In genomic region chr5:83776437-83777031, GRCh38 we compare ENCODE assay signal across 1 cellular context.
TF ChIP-seq lines count a peak whose summit lies in the region.

No MANE protein-coding gene starts in this region.

TF ChIP-seq in WTC11, 78 proteins besides CTCF, POLR2A, EP300 and RAD21 (continued from another document):
- TF ChIP-seq, protein P1, sequence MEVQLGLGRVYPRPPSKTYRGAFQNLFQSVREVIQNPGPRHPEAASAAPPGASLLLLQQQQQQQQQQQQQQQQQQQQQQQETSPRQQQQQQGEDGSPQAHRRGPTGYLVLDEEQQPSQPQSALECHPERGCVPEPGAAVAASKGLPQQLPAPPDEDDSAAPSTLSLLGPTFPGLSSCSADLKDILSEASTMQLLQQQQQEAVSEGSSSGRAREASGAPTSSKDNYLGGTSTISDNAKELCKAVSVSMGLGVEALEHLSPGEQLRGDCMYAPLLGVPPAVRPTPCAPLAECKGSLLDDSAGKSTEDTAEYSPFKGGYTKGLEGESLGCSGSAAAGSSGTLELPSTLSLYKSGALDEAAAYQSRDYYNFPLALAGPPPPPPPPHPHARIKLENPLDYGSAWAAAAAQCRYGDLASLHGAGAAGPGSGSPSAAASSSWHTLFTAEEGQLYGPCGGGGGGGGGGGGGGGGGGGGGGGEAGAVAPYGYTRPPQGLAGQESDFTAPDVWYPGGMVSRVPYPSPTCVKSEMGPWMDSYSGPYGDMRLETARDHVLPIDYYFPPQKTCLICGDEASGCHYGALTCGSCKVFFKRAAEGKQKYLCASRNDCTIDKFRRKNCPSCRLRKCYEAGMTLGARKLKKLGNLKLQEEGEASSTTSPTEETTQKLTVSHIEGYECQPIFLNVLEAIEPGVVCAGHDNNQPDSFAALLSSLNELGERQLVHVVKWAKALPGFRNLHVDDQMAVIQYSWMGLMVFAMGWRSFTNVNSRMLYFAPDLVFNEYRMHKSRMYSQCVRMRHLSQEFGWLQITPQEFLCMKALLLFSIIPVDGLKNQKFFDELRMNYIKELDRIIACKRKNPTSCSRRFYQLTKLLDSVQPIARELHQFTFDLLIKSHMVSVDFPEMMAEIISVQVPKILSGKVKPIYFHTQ (CRISPR knock-in tag; IDR thresholded peaks at IDR 0.05), result no peak
- TF ChIP-seq CBFB (CRISPR knock-in tag; IDR thresholded peaks at IDR 0.05; ENCODE audit: low read depth), result no peak
- no peak for TF ChIP-seq IRF1 (CRISPR knock-in tag; IDR thresholded peaks at IDR 0.05)
- TF ChIP-seq, protein P2, sequence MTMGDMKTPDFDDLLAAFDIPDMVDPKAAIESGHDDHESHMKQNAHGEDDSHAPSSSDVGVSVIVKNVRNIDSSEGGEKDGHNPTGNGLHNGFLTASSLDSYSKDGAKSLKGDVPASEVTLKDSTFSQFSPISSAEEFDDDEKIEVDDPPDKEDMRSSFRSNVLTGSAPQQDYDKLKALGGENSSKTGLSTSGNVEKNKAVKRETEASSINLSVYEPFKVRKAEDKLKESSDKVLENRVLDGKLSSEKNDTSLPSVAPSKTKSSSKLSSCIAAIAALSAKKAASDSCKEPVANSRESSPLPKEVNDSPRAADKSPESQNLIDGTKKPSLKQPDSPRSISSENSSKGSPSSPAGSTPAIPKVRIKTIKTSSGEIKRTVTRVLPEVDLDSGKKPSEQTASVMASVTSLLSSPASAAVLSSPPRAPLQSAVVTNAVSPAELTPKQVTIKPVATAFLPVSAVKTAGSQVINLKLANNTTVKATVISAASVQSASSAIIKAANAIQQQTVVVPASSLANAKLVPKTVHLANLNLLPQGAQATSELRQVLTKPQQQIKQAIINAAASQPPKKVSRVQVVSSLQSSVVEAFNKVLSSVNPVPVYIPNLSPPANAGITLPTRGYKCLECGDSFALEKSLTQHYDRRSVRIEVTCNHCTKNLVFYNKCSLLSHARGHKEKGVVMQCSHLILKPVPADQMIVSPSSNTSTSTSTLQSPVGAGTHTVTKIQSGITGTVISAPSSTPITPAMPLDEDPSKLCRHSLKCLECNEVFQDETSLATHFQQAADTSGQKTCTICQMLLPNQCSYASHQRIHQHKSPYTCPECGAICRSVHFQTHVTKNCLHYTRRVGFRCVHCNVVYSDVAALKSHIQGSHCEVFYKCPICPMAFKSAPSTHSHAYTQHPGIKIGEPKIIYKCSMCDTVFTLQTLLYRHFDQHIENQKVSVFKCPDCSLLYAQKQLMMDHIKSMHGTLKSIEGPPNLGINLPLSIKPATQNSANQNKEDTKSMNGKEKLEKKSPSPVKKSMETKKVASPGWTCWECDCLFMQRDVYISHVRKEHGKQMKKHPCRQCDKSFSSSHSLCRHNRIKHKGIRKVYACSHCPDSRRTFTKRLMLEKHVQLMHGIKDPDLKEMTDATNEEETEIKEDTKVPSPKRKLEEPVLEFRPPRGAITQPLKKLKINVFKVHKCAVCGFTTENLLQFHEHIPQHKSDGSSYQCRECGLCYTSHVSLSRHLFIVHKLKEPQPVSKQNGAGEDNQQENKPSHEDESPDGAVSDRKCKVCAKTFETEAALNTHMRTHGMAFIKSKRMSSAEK (CRISPR knock-in tag; IDR thresholded peaks at IDR 0.05; ENCODE audit: borderline replicate concordance), result no peak
- no peak for TF ChIP-seq ELF4 (CRISPR knock-in tag; IDR thresholded peaks at IDR 0.05; ENCODE audit: low read depth)
- TF ChIP-seq, protein P3, sequence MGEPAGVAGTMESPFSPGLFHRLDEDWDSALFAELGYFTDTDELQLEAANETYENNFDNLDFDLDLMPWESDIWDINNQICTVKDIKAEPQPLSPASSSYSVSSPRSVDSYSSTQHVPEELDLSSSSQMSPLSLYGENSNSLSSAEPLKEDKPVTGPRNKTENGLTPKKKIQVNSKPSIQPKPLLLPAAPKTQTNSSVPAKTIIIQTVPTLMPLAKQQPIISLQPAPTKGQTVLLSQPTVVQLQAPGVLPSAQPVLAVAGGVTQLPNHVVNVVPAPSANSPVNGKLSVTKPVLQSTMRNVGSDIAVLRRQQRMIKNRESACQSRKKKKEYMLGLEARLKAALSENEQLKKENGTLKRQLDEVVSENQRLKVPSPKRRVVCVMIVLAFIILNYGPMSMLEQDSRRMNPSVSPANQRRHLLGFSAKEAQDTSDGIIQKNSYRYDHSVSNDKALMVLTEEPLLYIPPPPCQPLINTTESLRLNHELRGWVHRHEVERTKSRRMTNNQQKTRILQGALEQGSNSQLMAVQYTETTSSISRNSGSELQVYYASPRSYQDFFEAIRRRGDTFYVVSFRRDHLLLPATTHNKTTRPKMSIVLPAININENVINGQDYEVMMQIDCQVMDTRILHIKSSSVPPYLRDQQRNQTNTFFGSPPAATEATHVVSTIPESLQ (CRISPR knock-in tag; IDR thresholded peaks at IDR 0.05), result no peak
- no peak for TF ChIP-seq GTF2I (CRISPR knock-in tag; conservative IDR thresholded peaks at IDR 0.05)
- TF ChIP-seq ZNF138 (CRISPR knock-in tag; conservative IDR thresholded peaks at IDR 0.05), result no peak
